ENCODE assay signal across 1 cellular context in genomic region chr6:15264902-15265761, GRCh38.
TF ChIP-seq lines count a peak whose summit lies in the region.

No MANE protein-coding gene starts in this region.

TF ChIP-seq in K562, 482 proteins besides CTCF, POLR2A, EP300 and RAD21 (continued from another document):
- TF ChIP-seq, protein P1, sequence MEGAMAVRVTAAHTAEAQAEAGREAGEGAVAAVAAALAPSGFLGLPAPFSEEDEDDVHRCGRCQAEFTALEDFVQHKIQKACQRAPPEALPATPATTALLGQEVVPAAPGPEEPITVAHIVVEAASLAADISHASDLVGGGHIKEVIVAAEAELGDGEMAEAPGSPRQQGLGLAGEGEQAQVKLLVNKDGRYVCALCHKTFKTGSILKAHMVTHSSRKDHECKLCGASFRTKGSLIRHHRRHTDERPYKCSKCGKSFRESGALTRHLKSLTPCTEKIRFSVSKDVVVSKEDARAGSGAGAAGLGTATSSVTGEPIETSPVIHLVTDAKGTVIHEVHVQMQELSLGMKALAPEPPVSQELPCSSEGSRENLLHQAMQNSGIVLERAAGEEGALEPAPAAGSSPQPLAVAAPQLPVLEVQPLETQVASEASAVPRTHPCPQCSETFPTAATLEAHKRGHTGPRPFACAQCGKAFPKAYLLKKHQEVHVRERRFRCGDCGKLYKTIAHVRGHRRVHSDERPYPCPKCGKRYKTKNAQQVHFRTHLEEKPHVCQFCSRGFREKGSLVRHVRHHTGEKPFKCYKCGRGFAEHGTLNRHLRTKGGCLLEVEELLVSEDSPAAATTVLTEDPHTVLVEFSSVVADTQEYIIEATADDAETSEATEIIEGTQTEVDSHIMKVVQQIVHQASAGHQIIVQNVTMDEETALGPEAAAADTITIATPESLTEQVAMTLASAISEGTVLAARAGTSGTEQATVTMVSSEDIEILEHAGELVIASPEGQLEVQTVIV (CRISPR knock-in tag; IDR thresholded peaks at IDR 0.05; ENCODE audit: borderline replicate concordance) = no peak
- TF ChIP-seq, protein P2, sequence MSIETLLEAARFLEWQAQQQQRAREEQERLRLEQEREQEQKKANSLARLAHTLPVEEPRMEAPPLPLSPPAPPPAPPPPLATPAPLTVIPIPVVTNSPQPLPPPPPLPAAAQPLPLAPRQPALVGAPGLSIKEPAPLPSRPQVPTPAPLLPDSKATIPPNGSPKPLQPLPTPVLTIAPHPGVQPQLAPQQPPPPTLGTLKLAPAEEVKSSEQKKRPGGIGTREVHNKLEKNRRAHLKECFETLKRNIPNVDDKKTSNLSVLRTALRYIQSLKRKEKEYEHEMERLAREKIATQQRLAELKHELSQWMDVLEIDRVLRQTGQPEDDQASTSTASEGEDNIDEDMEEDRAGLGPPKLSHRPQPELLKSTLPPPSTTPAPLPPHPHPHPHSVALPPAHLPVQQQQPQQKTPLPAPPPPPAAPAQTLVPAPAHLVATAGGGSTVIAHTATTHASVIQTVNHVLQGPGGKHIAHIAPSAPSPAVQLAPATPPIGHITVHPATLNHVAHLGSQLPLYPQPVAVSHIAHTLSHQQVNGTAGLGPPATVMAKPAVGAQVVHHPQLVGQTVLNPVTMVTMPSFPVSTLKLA (conservative IDR thresholded peaks at IDR 0.05) = peak in 1 of 2 experiments; percentile 40; a peak in 1 of 4 replicates
- TF ChIP-seq STAT5A (IDR thresholded peaks at IDR 0.05; ENCODE audit: borderline replicate concordance, low read length) (no peak), ZNF740 (CRISPR knock-in tag; IDR thresholded peaks at IDR 0.05) (peak; percentile 51; the same call in 1 of the 2 replicates), ZNF740 (tag; IDR thresholded peaks at IDR 0.05) (no peak), KDM1A (IDR thresholded peaks at IDR 0.05) (peak; percentile 97), ZNF707 (CRISPR knock-in tag; conservative IDR thresholded peaks at IDR 0.05) (no peak), PHB2 (IDR thresholded peaks at IDR 0.05; ENCODE audit: low read depth) (no peak), XRCC3 (IDR thresholded peaks at IDR 0.05) (no peak), ATF7 (IDR thresholded peaks at IDR 0.05) (no peak), NFIC (IDR thresholded peaks at IDR 0.05) (peak; percentile 99), NFIX (CRISPR knock-in tag; IDR thresholded peaks at IDR 0.05; ENCODE audit: low read depth) (peak; percentile 95), ZNF408 (CRISPR knock-in tag; IDR thresholded peaks at IDR 0.05; ENCODE audit: low read depth) (no peak), BMI1 (IDR thresholded peaks at IDR 0.05; ENCODE audit: low read length) (no peak), HDAC1 (IDR thresholded peaks at IDR 0.05) (peak in 1 of 2 experiments; percentile 81; a peak in 2 of 4 replicates), RB1 (IDR thresholded peaks at IDR 0.05; ENCODE audit: low read depth) (no peak), ZNF592 (IDR thresholded peaks at IDR 0.05) (no peak), ZNF174 (CRISPR knock-in tag; IDR thresholded peaks at IDR 0.05) (no peak), RBM17 (IDR thresholded peaks at IDR 0.05; ENCODE audit: borderline replicate concordance, low read depth, low read length) (no peak), BACH1 (tag; IDR thresholded peaks at IDR 0.05) (no peak), EHMT2 (IDR thresholded peaks at IDR 0.05) (no peak), TARDBP (IDR thresholded peaks at IDR 0.05) (no peak), CXXC5 (CRISPR knock-in tag; IDR thresholded peaks at IDR 0.05) (peak; percentile 24; the same call in 1 of the 2 replicates)
- TF ChIP-seq, protein P3, sequence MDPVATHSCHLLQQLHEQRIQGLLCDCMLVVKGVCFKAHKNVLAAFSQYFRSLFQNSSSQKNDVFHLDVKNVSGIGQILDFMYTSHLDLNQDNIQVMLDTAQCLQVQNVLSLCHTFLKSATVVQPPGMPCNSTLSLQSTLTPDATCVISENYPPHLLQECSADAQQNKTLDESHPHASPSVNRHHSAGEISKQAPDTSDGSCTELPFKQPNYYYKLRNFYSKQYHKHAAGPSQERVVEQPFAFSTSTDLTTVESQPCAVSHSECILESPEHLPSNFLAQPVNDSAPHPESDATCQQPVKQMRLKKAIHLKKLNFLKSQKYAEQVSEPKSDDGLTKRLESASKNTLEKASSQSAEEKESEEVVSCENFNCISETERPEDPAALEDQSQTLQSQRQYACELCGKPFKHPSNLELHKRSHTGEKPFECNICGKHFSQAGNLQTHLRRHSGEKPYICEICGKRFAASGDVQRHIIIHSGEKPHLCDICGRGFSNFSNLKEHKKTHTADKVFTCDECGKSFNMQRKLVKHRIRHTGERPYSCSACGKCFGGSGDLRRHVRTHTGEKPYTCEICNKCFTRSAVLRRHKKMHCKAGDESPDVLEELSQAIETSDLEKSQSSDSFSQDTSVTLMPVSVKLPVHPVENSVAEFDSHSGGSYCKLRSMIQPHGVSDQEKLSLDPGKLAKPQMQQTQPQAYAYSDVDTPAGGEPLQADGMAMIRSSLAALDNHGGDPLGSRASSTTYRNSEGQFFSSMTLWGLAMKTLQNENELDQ (CRISPR knock-in tag; IDR thresholded peaks at IDR 0.05; ENCODE audit: borderline replicate concordance) = no peak
- TF ChIP-seq, protein P4, sequence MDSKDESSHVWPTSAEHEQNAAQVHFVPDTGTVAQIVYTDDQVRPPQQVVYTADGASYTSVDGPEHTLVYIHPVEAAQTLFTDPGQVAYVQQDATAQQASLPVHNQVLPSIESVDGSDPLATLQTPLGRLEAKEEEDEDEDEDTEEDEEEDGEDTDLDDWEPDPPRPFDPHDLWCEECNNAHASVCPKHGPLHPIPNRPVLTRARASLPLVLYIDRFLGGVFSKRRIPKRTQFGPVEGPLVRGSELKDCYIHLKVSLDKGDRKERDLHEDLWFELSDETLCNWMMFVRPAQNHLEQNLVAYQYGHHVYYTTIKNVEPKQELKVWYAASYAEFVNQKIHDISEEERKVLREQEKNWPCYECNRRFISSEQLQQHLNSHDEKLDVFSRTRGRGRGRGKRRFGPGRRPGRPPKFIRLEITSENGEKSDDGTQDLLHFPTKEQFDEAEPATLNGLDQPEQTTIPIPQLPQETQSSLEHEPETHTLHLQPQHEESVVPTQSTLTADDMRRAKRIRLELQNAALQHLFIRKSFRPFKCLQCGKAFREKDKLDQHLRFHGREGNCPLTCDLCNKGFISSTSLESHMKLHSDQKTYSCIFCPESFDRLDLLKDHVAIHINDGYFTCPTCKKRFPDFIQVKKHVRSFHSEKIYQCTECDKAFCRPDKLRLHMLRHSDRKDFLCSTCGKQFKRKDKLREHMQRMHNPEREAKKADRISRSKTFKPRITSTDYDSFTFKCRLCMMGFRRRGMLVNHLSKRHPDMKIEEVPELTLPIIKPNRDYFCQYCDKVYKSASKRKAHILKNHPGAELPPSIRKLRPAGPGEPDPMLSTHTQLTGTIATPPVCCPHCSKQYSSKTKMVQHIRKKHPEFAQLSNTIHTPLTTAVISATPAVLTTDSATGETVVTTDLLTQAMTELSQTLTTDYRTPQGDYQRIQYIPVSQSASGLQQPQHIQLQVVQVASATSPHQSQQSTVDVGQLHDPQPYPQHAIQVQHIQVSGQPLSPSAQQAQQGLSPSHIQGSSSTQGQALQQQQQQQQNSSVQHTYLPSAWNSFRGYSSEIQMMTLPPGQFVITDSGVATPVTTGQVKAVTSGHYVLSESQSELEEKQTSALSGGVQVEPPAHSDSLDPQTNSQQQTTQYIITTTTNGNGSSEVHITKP (IDR thresholded peaks at IDR 0.05; ENCODE audit: partially characterized antibody) = peak; percentile 49
